In the genomic region with DNA sequence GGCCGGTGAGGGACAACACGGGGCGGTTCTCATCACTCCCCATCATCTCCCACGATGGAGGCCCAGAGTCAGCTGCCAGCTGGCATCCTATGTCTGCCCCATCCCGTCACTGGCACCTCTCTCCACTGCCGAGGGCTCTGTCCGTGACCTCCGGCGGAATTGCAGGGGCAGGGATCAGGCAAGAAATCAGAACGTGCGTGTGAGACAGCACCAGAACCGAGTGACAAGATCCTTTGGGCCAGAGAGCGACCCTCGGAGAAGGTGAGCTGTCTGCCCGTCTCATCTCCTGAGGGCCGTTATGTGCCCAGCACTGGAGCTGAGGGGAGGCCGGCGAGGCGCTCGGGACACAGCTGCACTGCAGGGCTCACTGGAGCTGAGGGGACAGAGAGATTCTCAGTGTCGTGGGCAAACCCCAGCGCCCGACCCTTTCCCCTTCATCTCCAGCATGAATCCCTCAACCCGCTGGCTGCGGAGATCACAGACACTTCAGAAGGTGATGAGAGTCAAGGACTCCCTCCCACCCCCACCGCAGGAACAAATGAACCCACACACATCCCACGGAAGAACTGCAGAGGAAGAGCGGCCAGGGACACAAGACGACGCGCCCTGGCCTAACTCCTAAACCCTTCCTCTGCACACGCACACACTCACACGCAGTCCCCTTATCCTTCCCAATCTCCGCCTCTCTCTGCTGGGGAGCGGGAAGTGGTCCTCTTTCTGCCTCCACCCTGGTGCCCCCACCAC, we compare ENCODE assay signal across 1 cellular context.
TF ChIP-seq lines count a peak whose summit lies in the region.

No MANE protein-coding gene starts in this region.

TF ChIP-seq in WTC11, 78 proteins besides CTCF, POLR2A, EP300 and RAD21 (continued from another document):
- TF ChIP-seq, protein P1, sequence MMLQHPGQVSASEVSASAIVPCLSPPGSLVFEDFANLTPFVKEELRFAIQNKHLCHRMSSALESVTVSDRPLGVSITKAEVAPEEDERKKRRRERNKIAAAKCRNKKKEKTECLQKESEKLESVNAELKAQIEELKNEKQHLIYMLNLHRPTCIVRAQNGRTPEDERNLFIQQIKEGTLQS (CRISPR knock-in tag; conservative IDR thresholded peaks at IDR 0.05), result no peak
- TF ChIP-seq, protein P2, sequence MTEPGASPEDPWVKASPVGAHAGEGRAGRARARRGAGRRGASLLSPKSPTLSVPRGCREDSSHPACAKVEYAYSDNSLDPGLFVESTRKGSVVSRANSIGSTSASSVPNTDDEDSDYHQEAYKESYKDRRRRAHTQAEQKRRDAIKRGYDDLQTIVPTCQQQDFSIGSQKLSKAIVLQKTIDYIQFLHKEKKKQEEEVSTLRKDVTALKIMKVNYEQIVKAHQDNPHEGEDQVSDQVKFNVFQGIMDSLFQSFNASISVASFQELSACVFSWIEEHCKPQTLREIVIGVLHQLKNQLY (CRISPR knock-in tag; IDR thresholded peaks at IDR 0.05), result no peak
- TF ChIP-seq ZNF138 (CRISPR knock-in tag; conservative IDR thresholded peaks at IDR 0.05) (no peak), MXD4 (CRISPR knock-in tag; IDR thresholded peaks at IDR 0.05; ENCODE audit: borderline replicate concordance) (no peak), GABPB1 (CRISPR knock-in tag; IDR thresholded peaks at IDR 0.05) (no peak), RORB (CRISPR knock-in tag; IDR thresholded peaks at IDR 0.05) (no peak), EMX1 (CRISPR knock-in tag; IDR thresholded peaks at IDR 0.05) (no peak), ZNF396 (CRISPR knock-in tag; IDR thresholded peaks at IDR 0.05; ENCODE audit: borderline replicate concordance) (no peak)
- TF ChIP-seq, protein P3, sequence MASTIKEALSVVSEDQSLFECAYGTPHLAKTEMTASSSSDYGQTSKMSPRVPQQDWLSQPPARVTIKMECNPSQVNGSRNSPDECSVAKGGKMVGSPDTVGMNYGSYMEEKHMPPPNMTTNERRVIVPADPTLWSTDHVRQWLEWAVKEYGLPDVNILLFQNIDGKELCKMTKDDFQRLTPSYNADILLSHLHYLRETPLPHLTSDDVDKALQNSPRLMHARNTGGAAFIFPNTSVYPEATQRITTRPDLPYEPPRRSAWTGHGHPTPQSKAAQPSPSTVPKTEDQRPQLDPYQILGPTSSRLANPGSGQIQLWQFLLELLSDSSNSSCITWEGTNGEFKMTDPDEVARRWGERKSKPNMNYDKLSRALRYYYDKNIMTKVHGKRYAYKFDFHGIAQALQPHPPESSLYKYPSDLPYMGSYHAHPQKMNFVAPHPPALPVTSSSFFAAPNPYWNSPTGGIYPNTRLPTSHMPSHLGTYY (CRISPR knock-in tag; IDR thresholded peaks at IDR 0.05), result no peak
- TF ChIP-seq, protein P4, sequence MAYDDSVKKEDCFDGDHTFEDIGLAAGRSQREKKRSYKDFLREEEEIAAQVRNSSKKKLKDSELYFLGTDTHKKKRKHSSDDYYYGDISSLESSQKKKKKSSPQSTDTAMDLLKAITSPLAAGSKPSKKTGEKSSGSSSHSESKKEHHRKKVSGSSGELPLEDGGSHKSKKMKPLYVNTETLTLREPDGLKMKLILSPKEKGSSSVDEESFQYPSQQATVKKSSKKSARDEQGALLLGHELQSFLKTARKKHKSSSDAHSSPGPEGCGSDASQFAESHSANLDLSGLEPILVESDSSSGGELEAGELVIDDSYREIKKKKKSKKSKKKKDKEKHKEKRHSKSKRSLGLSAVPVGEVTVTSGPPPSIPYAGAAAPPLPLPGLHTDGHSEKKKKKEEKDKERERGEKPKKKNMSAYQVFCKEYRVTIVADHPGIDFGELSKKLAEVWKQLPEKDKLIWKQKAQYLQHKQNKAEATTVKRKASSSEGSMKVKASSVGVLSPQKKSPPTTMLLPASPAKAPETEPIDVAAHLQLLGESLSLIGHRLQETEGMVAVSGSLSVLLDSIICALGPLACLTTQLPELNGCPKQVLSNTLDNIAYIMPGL (CRISPR knock-in tag; IDR thresholded peaks at IDR 0.05), result no peak
- TF ChIP-seq, protein P5, sequence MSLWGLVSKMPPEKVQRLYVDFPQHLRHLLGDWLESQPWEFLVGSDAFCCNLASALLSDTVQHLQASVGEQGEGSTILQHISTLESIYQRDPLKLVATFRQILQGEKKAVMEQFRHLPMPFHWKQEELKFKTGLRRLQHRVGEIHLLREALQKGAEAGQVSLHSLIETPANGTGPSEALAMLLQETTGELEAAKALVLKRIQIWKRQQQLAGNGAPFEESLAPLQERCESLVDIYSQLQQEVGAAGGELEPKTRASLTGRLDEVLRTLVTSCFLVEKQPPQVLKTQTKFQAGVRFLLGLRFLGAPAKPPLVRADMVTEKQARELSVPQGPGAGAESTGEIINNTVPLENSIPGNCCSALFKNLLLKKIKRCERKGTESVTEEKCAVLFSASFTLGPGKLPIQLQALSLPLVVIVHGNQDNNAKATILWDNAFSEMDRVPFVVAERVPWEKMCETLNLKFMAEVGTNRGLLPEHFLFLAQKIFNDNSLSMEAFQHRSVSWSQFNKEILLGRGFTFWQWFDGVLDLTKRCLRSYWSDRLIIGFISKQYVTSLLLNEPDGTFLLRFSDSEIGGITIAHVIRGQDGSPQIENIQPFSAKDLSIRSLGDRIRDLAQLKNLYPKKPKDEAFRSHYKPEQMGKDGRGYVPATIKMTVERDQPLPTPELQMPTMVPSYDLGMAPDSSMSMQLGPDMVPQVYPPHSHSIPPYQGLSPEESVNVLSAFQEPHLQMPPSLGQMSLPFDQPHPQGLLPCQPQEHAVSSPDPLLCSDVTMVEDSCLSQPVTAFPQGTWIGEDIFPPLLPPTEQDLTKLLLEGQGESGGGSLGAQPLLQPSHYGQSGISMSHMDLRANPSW (CRISPR knock-in tag; conservative IDR thresholded peaks at IDR 0.05; ENCODE audit: low read depth), result no peak
- TF ChIP-seq, protein P6, sequence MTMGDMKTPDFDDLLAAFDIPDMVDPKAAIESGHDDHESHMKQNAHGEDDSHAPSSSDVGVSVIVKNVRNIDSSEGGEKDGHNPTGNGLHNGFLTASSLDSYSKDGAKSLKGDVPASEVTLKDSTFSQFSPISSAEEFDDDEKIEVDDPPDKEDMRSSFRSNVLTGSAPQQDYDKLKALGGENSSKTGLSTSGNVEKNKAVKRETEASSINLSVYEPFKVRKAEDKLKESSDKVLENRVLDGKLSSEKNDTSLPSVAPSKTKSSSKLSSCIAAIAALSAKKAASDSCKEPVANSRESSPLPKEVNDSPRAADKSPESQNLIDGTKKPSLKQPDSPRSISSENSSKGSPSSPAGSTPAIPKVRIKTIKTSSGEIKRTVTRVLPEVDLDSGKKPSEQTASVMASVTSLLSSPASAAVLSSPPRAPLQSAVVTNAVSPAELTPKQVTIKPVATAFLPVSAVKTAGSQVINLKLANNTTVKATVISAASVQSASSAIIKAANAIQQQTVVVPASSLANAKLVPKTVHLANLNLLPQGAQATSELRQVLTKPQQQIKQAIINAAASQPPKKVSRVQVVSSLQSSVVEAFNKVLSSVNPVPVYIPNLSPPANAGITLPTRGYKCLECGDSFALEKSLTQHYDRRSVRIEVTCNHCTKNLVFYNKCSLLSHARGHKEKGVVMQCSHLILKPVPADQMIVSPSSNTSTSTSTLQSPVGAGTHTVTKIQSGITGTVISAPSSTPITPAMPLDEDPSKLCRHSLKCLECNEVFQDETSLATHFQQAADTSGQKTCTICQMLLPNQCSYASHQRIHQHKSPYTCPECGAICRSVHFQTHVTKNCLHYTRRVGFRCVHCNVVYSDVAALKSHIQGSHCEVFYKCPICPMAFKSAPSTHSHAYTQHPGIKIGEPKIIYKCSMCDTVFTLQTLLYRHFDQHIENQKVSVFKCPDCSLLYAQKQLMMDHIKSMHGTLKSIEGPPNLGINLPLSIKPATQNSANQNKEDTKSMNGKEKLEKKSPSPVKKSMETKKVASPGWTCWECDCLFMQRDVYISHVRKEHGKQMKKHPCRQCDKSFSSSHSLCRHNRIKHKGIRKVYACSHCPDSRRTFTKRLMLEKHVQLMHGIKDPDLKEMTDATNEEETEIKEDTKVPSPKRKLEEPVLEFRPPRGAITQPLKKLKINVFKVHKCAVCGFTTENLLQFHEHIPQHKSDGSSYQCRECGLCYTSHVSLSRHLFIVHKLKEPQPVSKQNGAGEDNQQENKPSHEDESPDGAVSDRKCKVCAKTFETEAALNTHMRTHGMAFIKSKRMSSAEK (CRISPR knock-in tag; IDR thresholded peaks at IDR 0.05; ENCODE audit: borderline replicate concordance), result no peak
